ENCODE assay signal across 8 cellular contexts in genomic region chr2:218406209-218406948, GRCh38. TPM values are rescaled to one million over a fixed set of nuclear protein-coding genes. Genes with fewer than 3 reads are reported as not detected.
DNase-seq lines count a peak whose midpoint lies in the region; ATAC-seq, FAIRE-seq and TF ChIP-seq lines count a peak whose summit lies in the region.

No MANE protein-coding gene starts in this region.

- H3K27ac Mint-ChIP-seq in CD4-positive, CD25-positive, alpha-beta regulatory T cell = peak overlapping the region; percentile 92 to 97 (median 94)
- H3K27ac Mint-ChIP-seq in activated CD4-positive, alpha-beta T cell treated with anti-CD3 and anti-CD28 coated beads, Interleukin-2, amount 10 ng/mL, durations not matched to agents 7 days and 5 days = peak overlapping the region; percentile 89

- 1% methylated on average over 26 of the region's 56 CpGs for WGBS in HepG2 (ENCODE audit: low lambda C conversion rate)

- peaks cover 6 to 60% (median 35%) of the 10 kb centered on the region in 4 donors for H3K4me1 Mint-ChIP-seq in CD4-positive, CD25-positive, alpha-beta regulatory T cell
- H3K4me1 Mint-ChIP-seq in activated CD4-positive, alpha-beta T cell treated with anti-CD3 and anti-CD28 coated beads, Interleukin-2, amount 10 ng/mL, durations not matched to agents 7 days and 5 days = peaks cover 60% of the 10 kb centered on the region

- intact Hi-C loops in HepG2 (cut with micrococcal nuclease; ENCODE audit: unreplicated experiment) = loop anchor here (1.0 to 2.0 kb wide), 2 partner anchors 38 to 60 kb away; no protein-coding TSS in a partner anchor

- H3K27me3 Mint-ChIP-seq in CD4-positive, CD25-positive, alpha-beta regulatory T cell = no peaks in the 10 kb centered on the region
- no peaks in the 10 kb centered on the region for H3K27me3 Mint-ChIP-seq in activated CD4-positive, alpha-beta T cell treated with anti-CD3 and anti-CD28 coated beads, Interleukin-2, amount 10 ng/mL, durations not matched to agents 7 days and 5 days

- peaks cover 11% of the 10 kb centered on the region for H3K36me3 Mint-ChIP-seq in CD4-positive, CD25-positive, alpha-beta regulatory T cell
- H3K36me3 Mint-ChIP-seq in activated CD4-positive, alpha-beta T cell treated with anti-CD3 and anti-CD28 coated beads, Interleukin-2, amount 10 ng/mL, durations not matched to agents 7 days and 5 days (ENCODE audit: low read depth) = peaks cover 38% of the 10 kb centered on the region

- H3K79me2 ChIP-seq in HepG2 (ENCODE audit: insufficient read depth, low read length) = peaks cover 20% of the 10 kb centered on the region

- POLR2A ChIA-PET in activated CD4-positive, alpha-beta T cell treated with anti-CD3 and anti-CD28 coated beads, Interleukin-2, amount 10 ng/mL, durations not matched to agents 7 days and 5 days (lab: Charles Lee) = no interaction called here
- POLR2A ChIA-PET in HepG2 (lab: Yijun Ruan, JAX) = interaction anchor here (0.6 to 4.2 kb wide), 16 partner anchors 9 to 136 kb away, joined by 3 to 56 read pairs (median 7); partner anchors contain the start of genes AAMP, PNKD, TMBIM1 and VIL1

- H3K9ac ChIP-seq in HepG2 (ENCODE audit: insufficient read depth, low read depth, low read length) = peak overlapping the region; percentile 70

- peaks cover 55% of the 10 kb centered on the region for H3K4me1 ChIP-seq in CD4-positive, CD25-positive, alpha-beta regulatory T cell (ENCODE audit: control insufficient read depth, insufficient read depth, low read length, poor library complexity, severe bottlenecking)
- H3K4me1 ChIP-seq in HepG2 (ENCODE audit: insufficient read depth, low read length) = peaks cover 61% of the 10 kb centered on the region

- peak; percentile 98 for TF ChIP-seq CTCF in HepG2 (CRISPR knock-in tag; IDR thresholded peaks at IDR 0.05)

- peak; percentile 98 for TF ChIP-seq RAD21 in HepG2 (CRISPR knock-in tag; IDR thresholded peaks at IDR 0.05)

- H3K27ac ChIP-seq in CD4-positive, CD25-positive, alpha-beta regulatory T cell (ENCODE audit: insufficient read depth, low read length, poor library complexity, severe bottlenecking) = peak overlapping the region; percentile 84
- peak overlapping the region; percentile 79 for H3K27ac ChIP-seq in HepG2 (ENCODE audit: extremely low read length, insufficient read depth, low read length)

- peak; percentile 86 to 97 (median 86) for DNase-seq in CD4-positive, CD25-positive, alpha-beta regulatory T cell
- DNase-seq in NCI-H526 treated with DMSO at 0.1 percent for 48 hours (lab: John Stamatoyannopoulos, UW) = peak; percentile 87
- DNase-seq in activated CD4-positive, alpha-beta T cell treated with anti-CD3 and anti-CD28 coated beads, Interleukin-2, amount 10 ng/mL, durations not matched to agents 7 days and 5 days = peak; percentile 95
- peak; percentile 78 for DNase-seq in cortex of kidney (lab: John Stamatoyannopoulos, UW)
- peak; percentile 92 for DNase-seq in HepG2 (ENCODE audit: low spot score)
- DNase-seq in stimulated activated CD4-positive, alpha-beta T cell treated with anti-CD3 and anti-CD28 coated beads, Interleukin-2, amount 100 ng/mL, for 48 hours = peak; percentile 94

- peak in 1 of 2 experiments; percentile 23; a peak in 1 of 4 replicates for TF ChIP-seq POLR2A in HepG2 (IDR thresholded peaks at IDR 0.05; ENCODE audit: insufficient read depth in 1 of 2, low read depth in 2 of 2, low read length in 2 of 2)

- H3K36me3 ChIP-seq in CD4-positive, CD25-positive, alpha-beta regulatory T cell (ENCODE audit: control insufficient read depth, insufficient read depth, low read length) = peaks cover 17% of the 10 kb centered on the region
- H3K36me3 ChIP-seq in HepG2 (replicated peaks in 1 of 2; ENCODE audit: control insufficient read depth in 1 of 2, insufficient read depth in 2 of 2, low read length in 2 of 2) = peaks cover 23 to 34% of the 10 kb centered on the region in 2 experiments; a peak in 4 of 5 replicates

- H3K4me3 ChIP-seq in CD4-positive, CD25-positive, alpha-beta regulatory T cell (ENCODE audit: low read depth, low read length) = peak overlapping the region; percentile 57
- peak overlapping the region; percentile 67 to 86 (median 67) for H3K4me3 ChIP-seq in HepG2 (replicated peaks in 1 of 3; ENCODE audit: insufficient read depth in 1 of 3, low read depth in 2 of 3, low read length in 3 of 3)

- H3K4me2 ChIP-seq in HepG2 (ENCODE audit: low read depth, low read length) = peak overlapping the region; percentile 100

- in situ Hi-C loops in HepG2 (cut with HindIII; ENCODE audit: extremely low pct_ligation_motif_present, low pct_unique_long_range_greater_than_20kb) = loop anchor here (5.0 kb wide), 1 partner anchor 61 kb away; no protein-coding TSS in a partner anchor

- H4K20me1 ChIP-seq in HepG2 (ENCODE audit: insufficient read depth, low read length) = no peaks in the 10 kb centered on the region; the same call in 1 of the 2 replicates

- no peaks in the 10 kb centered on the region for H3K9me3 ChIP-seq in CD4-positive, CD25-positive, alpha-beta regulatory T cell (ENCODE audit: control insufficient read depth in 2 of 2, low read length in 2 of 2)
- H3K9me3 ChIP-seq in HepG2 (ENCODE audit: low read length) = no peaks in the 10 kb centered on the region

- no peaks in the 10 kb centered on the region for H3K27me3 ChIP-seq in CD4-positive, CD25-positive, alpha-beta regulatory T cell (ENCODE audit: control insufficient read depth, insufficient read depth, low read length)
- H3K27me3 ChIP-seq in HepG2 (ENCODE audit: control insufficient read depth in 1 of 2, insufficient read depth in 2 of 2, low read length in 2 of 2) = no peaks in the 10 kb centered on the region

- peak; percentile 32 for FAIRE-seq in HepG2 (lab: Jason Lieb, UNC)

- TF ChIP-seq EP300 in HepG2 (IDR thresholded peaks at IDR 0.05; ENCODE audit: low read depth in 2 of 2, low read length in 2 of 2) = peak; percentile 37 to 53; a peak in 2 of 4 replicates
- no peak for TF ChIP-seq EP300 in HepG2 (CRISPR knock-in tag; IDR thresholded peaks at IDR 0.05; ENCODE audit: borderline replicate concordance)

- peaks cover 0 to 2% (median 0%) of the 10 kb centered on the region in 7 donors for H3K9me3 Mint-ChIP-seq in CD4-positive, CD25-positive, alpha-beta regulatory T cell
- no peaks in the 10 kb centered on the region for H3K9me3 Mint-ChIP-seq in activated CD4-positive, alpha-beta T cell treated with anti-CD3 and anti-CD28 coated beads, Interleukin-2, amount 10 ng/mL, durations not matched to agents 7 days and 5 days

- peak overlapping the region; percentile 89 to 94 (median 90) for H3K4me3 Mint-ChIP-seq in CD4-positive, CD25-positive, alpha-beta regulatory T cell
- H3K4me3 Mint-ChIP-seq in activated CD4-positive, alpha-beta T cell treated with anti-CD3 and anti-CD28 coated beads, Interleukin-2, amount 10 ng/mL, durations not matched to agents 7 days and 5 days = peak overlapping the region; percentile 62

- BruUV-seq in HepG2 (replicated peaks; lab: Mats Ljungman, UMichigan) = no TSS peak

- CTCF ChIA-PET in activated CD4-positive, alpha-beta T cell treated with anti-CD3 and anti-CD28 coated beads, Interleukin-2, amount 10 ng/mL, durations not matched to agents 7 days and 5 days (lab: Charles Lee) = interaction anchor here (1.0 to 5.5 kb wide), 7 partner anchors 11 to 441 kb away, joined by 3 to 39 read pairs (median 3); partner anchors contain the start of gene TTLL4
- CTCF ChIA-PET in HepG2 (lab: Yijun Ruan, JAX; ENCODE audit: low intra/inter-chr PET ratio, low total read pairs) = interaction anchor here (1.2 to 1.7 kb wide), 3 partner anchors 59 to 110 kb away, joined by 3 to 19 read pairs (median 4); no protein-coding TSS in a partner anchor

- ATAC-seq in CD4-positive, CD25-positive, alpha-beta regulatory T cell (ENCODE audit: low read depth in 2 of 2) = peak; percentile 81 to 83
- peak; percentile 77 for ATAC-seq in GM19395 (IDR thresholded peaks at IDR 0.05; ENCODE audit: unreplicated experiment)
- ATAC-seq in HG03521 (IDR thresholded peaks at IDR 0.05; ENCODE audit: unreplicated experiment) = peak; percentile 88
- ATAC-seq in HepG2 = peak; percentile 78

- no peak overlapping the region for H2AFZ ChIP-seq in HepG2 (ENCODE audit: low read length)

RNA-seq across cellular contexts. Expression of gene CTDSP1, which starts 6.7 kb away (rescaled TPM):
- 146 TPM for total RNA-seq in CD4-positive, CD25-positive, alpha-beta regulatory T cell
- 10 to 100 TPM; 18.8 to 29.4 (median 25.0) TPM for polyA plus RNA-seq in CD4-positive, CD25-positive, alpha-beta regulatory T cell
- total RNA-seq in activated CD4-positive, alpha-beta T cell treated with anti-CD3 and anti-CD28 coated beads, Interleukin-2, amount 10 ng/mL, durations not matched to agents 7 days and 5 days = 100 to 1,000 TPM; 186 to 208 TPM
- total RNA-seq in HepG2 (2016; rRNA removed; fragmentation: Illumina TruSeq; extraction: Trizol) = 78.5 and 91.0 TPM in 2 replicates
- 61.6 and 62.5 TPM in 2 replicates for total RNA-seq in HepG2 (2016; cell fraction: cytosol; rRNA removed; fragmentation: Illumina TruSeq; extraction: Trizol; ENCODE audit: low read depth)
- total RNA-seq in HepG2 (2016; cell fraction: insoluble cytoplasmic fraction; rRNA removed; fragmentation: Illumina TruSeq; extraction: Trizol) = 72.7 and 92.2 TPM in 2 replicates
- total RNA-seq in HepG2 (2016; cell fraction: membrane; rRNA removed; fragmentation: Illumina TruSeq; extraction: Trizol) = 98.7 and 108 TPM in 2 replicates
- total RNA-seq in HepG2 (2016; cell fraction: nucleus; rRNA removed; fragmentation: Illumina TruSeq; extraction: Trizol) = 63.4 and 77.8 TPM in 2 replicates
- polyA plus RNA-seq in HepG2 (2011; rRNA removed) = 268 and 270 TPM in 2 replicates
- 216 and 257 TPM in 2 replicates for polyA plus RNA-seq in HepG2 (2011; cell fraction: cytosol; rRNA removed)
- 595 and 749 TPM in 2 replicates for polyA plus RNA-seq in HepG2 (2011; cell fraction: nucleus; rRNA removed)
- polyA plus RNA-seq in HepG2 (2012) = 72.7 and 87.5 TPM in 2 replicates
- polyA plus RNA-seq in HepG2 (2016; cell fraction: cytosol; fragmentation: Illumina TruSeq; extraction: Trizol; ENCODE audit: low read depth) = 60.8 and 65.7 TPM in 2 replicates
- polyA plus RNA-seq in HepG2 (2016; cell fraction: insoluble cytoplasmic fraction; fragmentation: Illumina TruSeq; extraction: Trizol; ENCODE audit: low read depth) = 106 and 117 TPM in 2 replicates
- polyA plus RNA-seq in HepG2 (2016; cell fraction: membrane; fragmentation: Illumina TruSeq; extraction: Trizol; ENCODE audit: low read depth) = 114 and 123 TPM in 2 replicates
- 131 and 137 TPM in 2 replicates for polyA plus RNA-seq in HepG2 (2016; cell fraction: nucleus; fragmentation: Illumina TruSeq; extraction: Trizol; ENCODE audit: insufficient read depth, low read depth)
- 139 and 364 TPM in 2 replicates for polyA minus RNA-seq in HepG2 (2011; rRNA and poly(A)+ RNA removed; ENCODE audit: low replicate concordance)
- 88.3 and 92.0 TPM in 2 replicates for polyA minus RNA-seq in HepG2 (2011; cell fraction: cytosol; rRNA and poly(A)+ RNA removed)
- polyA minus RNA-seq in HepG2 (2011; cell fraction: nucleus; rRNA and poly(A)+ RNA removed) = 159 and 160 TPM in 2 replicates

RNA-seq across cellular contexts. Expression of gene VIL1, which starts 12.5 kb away (rescaled TPM):
- 2.1 TPM for total RNA-seq in CD4-positive, CD25-positive, alpha-beta regulatory T cell
- polyA plus RNA-seq in CD4-positive, CD25-positive, alpha-beta regulatory T cell = under 1 TPM in 3 of 4 donors, not detected in 1; 0.08 to 0.28 (median 0.09) TPM
- total RNA-seq in activated CD4-positive, alpha-beta T cell treated with anti-CD3 and anti-CD28 coated beads, Interleukin-2, amount 10 ng/mL, durations not matched to agents 7 days and 5 days = under 1 TPM in 1 of 2 experiments, not detected in 1; 0.17 TPM
- total RNA-seq in HepG2 (2016; rRNA removed; fragmentation: Illumina TruSeq; extraction: Trizol) = 301 and 337 TPM in 2 replicates
- total RNA-seq in HepG2 (2016; cell fraction: cytosol; rRNA removed; fragmentation: Illumina TruSeq; extraction: Trizol; ENCODE audit: low read depth) = 59.0 and 67.7 TPM in 2 replicates
- 281 and 313 TPM in 2 replicates for total RNA-seq in HepG2 (2016; cell fraction: insoluble cytoplasmic fraction; rRNA removed; fragmentation: Illumina TruSeq; extraction: Trizol)
- 183 and 224 TPM in 2 replicates for total RNA-seq in HepG2 (2016; cell fraction: membrane; rRNA removed; fragmentation: Illumina TruSeq; extraction: Trizol)
- total RNA-seq in HepG2 (2016; cell fraction: nucleus; rRNA removed; fragmentation: Illumina TruSeq; extraction: Trizol) = 188 and 190 TPM in 2 replicates
- 287 and 352 TPM in 2 replicates for polyA plus RNA-seq in HepG2 (2011; rRNA removed)
- 169 and 211 TPM in 2 replicates for polyA plus RNA-seq in HepG2 (2011; cell fraction: cytosol; rRNA removed)
- polyA plus RNA-seq in HepG2 (2011; cell fraction: nucleus; rRNA removed) = 756 and 778 TPM in 2 replicates
- 201 and 249 TPM in 2 replicates for polyA plus RNA-seq in HepG2 (2012)
- 85.6 and 100 TPM in 2 replicates for polyA plus RNA-seq in HepG2 (2016; cell fraction: cytosol; fragmentation: Illumina TruSeq; extraction: Trizol; ENCODE audit: low read depth)
- polyA plus RNA-seq in HepG2 (2016; cell fraction: insoluble cytoplasmic fraction; fragmentation: Illumina TruSeq; extraction: Trizol; ENCODE audit: low read depth) = 215 and 265 TPM in 2 replicates
- 117 and 144 TPM in 2 replicates for polyA plus RNA-seq in HepG2 (2016; cell fraction: membrane; fragmentation: Illumina TruSeq; extraction: Trizol; ENCODE audit: low read depth)
- 336 and 399 TPM in 2 replicates for polyA plus RNA-seq in HepG2 (2016; cell fraction: nucleus; fragmentation: Illumina TruSeq; extraction: Trizol; ENCODE audit: insufficient read depth, low read depth)
- polyA minus RNA-seq in HepG2 (2011; rRNA and poly(A)+ RNA removed; ENCODE audit: low replicate concordance) = 0.19 and 699 TPM in 2 replicates
- polyA minus RNA-seq in HepG2 (2011; cell fraction: cytosol; rRNA and poly(A)+ RNA removed) = 138 and 156 TPM in 2 replicates
- 112 and 120 TPM in 2 replicates for polyA minus RNA-seq in HepG2 (2011; cell fraction: nucleus; rRNA and poly(A)+ RNA removed)

RNA-seq across cellular contexts. Expression of gene SLC11A1, which starts 24.3 kb away (rescaled TPM):
- 0.54 TPM for total RNA-seq in CD4-positive, CD25-positive, alpha-beta regulatory T cell
- polyA plus RNA-seq in CD4-positive, CD25-positive, alpha-beta regulatory T cell = 1 to 10 TPM in 1 of 4 donors, under 1 TPM in 3; 0.47 to 1.4 (median 0.87) TPM
- under 1 TPM; 0.17 TPM for total RNA-seq in activated CD4-positive, alpha-beta T cell treated with anti-CD3 and anti-CD28 coated beads, Interleukin-2, amount 10 ng/mL, durations not matched to agents 7 days and 5 days
- total RNA-seq in HepG2 (2016; rRNA removed; fragmentation: Illumina TruSeq; extraction: Trizol) = 0.21 and 0.33 TPM in 2 replicates
- 0.26 and 0.51 TPM in 2 replicates for total RNA-seq in HepG2 (2016; cell fraction: cytosol; rRNA removed; fragmentation: Illumina TruSeq; extraction: Trizol; ENCODE audit: low read depth)
- total RNA-seq in HepG2 (2016; cell fraction: insoluble cytoplasmic fraction; rRNA removed; fragmentation: Illumina TruSeq; extraction: Trizol) = 0.18 and 0.22 TPM in 2 replicates
- total RNA-seq in HepG2 (2016; cell fraction: membrane; rRNA removed; fragmentation: Illumina TruSeq; extraction: Trizol) = 0.31 TPM in 2 replicates
- total RNA-seq in HepG2 (2016; cell fraction: nucleus; rRNA removed; fragmentation: Illumina TruSeq; extraction: Trizol) = 0.19 and 0.71 TPM in 2 replicates
- 2.3 and 2.5 TPM in 2 replicates for polyA plus RNA-seq in HepG2 (2011; rRNA removed)
- polyA plus RNA-seq in HepG2 (2011; cell fraction: cytosol; rRNA removed) = 1.1 and 1.2 TPM in 2 replicates
- polyA plus RNA-seq in HepG2 (2011; cell fraction: nucleus; rRNA removed) = 11.6 and 19.0 TPM in 2 replicates
- 1.5 and 3.8 TPM in 2 replicates for polyA plus RNA-seq in HepG2 (2012)
- polyA plus RNA-seq in HepG2 (2016; cell fraction: cytosol; fragmentation: Illumina TruSeq; extraction: Trizol; ENCODE audit: low read depth) = 0.26 and 0.40 TPM in 2 replicates
- polyA plus RNA-seq in HepG2 (2016; cell fraction: insoluble cytoplasmic fraction; fragmentation: Illumina TruSeq; extraction: Trizol; ENCODE audit: low read depth) = 0.09 and 0.23 TPM in 2 replicates
- 0.26 and 0.42 TPM in 2 replicates for polyA plus RNA-seq in HepG2 (2016; cell fraction: membrane; fragmentation: Illumina TruSeq; extraction: Trizol; ENCODE audit: low read depth)
- polyA plus RNA-seq in HepG2 (2016; cell fraction: nucleus; fragmentation: Illumina TruSeq; extraction: Trizol; ENCODE audit: insufficient read depth, low read depth) = 0.23 and 0.79 TPM in 2 replicates
- 0.14 and 2.9 TPM in 2 replicates for polyA minus RNA-seq in HepG2 (2011; rRNA and poly(A)+ RNA removed; ENCODE audit: low replicate concordance)
- polyA minus RNA-seq in HepG2 (2011; cell fraction: cytosol; rRNA and poly(A)+ RNA removed) = 0.35 and 1.5 TPM in 2 replicates
- polyA minus RNA-seq in HepG2 (2011; cell fraction: nucleus; rRNA and poly(A)+ RNA removed) = 3.7 and 5.4 TPM in 2 replicates

RNA-seq across cellular contexts. Expression of gene CATIP, which starts 49.7 kb away (rescaled TPM):
- total RNA-seq in CD4-positive, CD25-positive, alpha-beta regulatory T cell = not detected
- not detected for polyA plus RNA-seq in CD4-positive, CD25-positive, alpha-beta regulatory T cell
- total RNA-seq in activated CD4-positive, alpha-beta T cell treated with anti-CD3 and anti-CD28 coated beads, Interleukin-2, amount 10 ng/mL, durations not matched to agents 7 days and 5 days = not detected
- 0.22 TPM in 1 of 2 replicates, not detected in the other for total RNA-seq in HepG2 (2016; rRNA removed; fragmentation: Illumina TruSeq; extraction: Trizol)
- total RNA-seq in HepG2 (2016; cell fraction: cytosol; rRNA removed; fragmentation: Illumina TruSeq; extraction: Trizol; ENCODE audit: low read depth) = 0.35 TPM in 1 of 2 replicates, not detected in the other
- total RNA-seq in HepG2 (2016; cell fraction: insoluble cytoplasmic fraction; rRNA removed; fragmentation: Illumina TruSeq; extraction: Trizol) = 0.15 TPM in 1 of 2 replicates, not detected in the other
- 0.38 and 0.49 TPM in 2 replicates for total RNA-seq in HepG2 (2016; cell fraction: membrane; rRNA removed; fragmentation: Illumina TruSeq; extraction: Trizol)
- total RNA-seq in HepG2 (2016; cell fraction: nucleus; rRNA removed; fragmentation: Illumina TruSeq; extraction: Trizol) = not detected in 2 replicates
- polyA plus RNA-seq in HepG2 (2011; rRNA removed) = 0.07 and 0.09 TPM in 2 replicates
- 0.09 and 0.15 TPM in 2 replicates for polyA plus RNA-seq in HepG2 (2011; cell fraction: cytosol; rRNA removed)
- 0.48 and 0.87 TPM in 2 replicates for polyA plus RNA-seq in HepG2 (2011; cell fraction: nucleus; rRNA removed)
- polyA plus RNA-seq in HepG2 (2012) = 0.15 TPM in 1 of 2 replicates, not detected in the other
- polyA plus RNA-seq in HepG2 (2016; cell fraction: cytosol; fragmentation: Illumina TruSeq; extraction: Trizol; ENCODE audit: low read depth) = not detected in 2 replicates
- not detected in 2 replicates for polyA plus RNA-seq in HepG2 (2016; cell fraction: insoluble cytoplasmic fraction; fragmentation: Illumina TruSeq; extraction: Trizol; ENCODE audit: low read depth)
- not detected in 2 replicates for polyA plus RNA-seq in HepG2 (2016; cell fraction: membrane; fragmentation: Illumina TruSeq; extraction: Trizol; ENCODE audit: low read depth)
- not detected in 2 replicates for polyA plus RNA-seq in HepG2 (2016; cell fraction: nucleus; fragmentation: Illumina TruSeq; extraction: Trizol; ENCODE audit: insufficient read depth, low read depth)
- polyA minus RNA-seq in HepG2 (2011; rRNA and poly(A)+ RNA removed; ENCODE audit: low replicate concordance) = 0.36 TPM in 1 of 2 replicates, not detected in the other
- not detected in 2 replicates for polyA minus RNA-seq in HepG2 (2011; cell fraction: cytosol; rRNA and poly(A)+ RNA removed)
- 1.4 TPM in 1 of 2 replicates, not detected in the other for polyA minus RNA-seq in HepG2 (2011; cell fraction: nucleus; rRNA and poly(A)+ RNA removed)

Comparison
In these comparisons a context has a peak if more than half of its experiments do, and no peak if none do; other contexts are left out.
1. Peak in every context shown above with its lines: DNase-seq, ATAC-seq, H3K4me3 ChIP-seq and H3K27ac ChIP-seq.
2. RNA of gene VIL1, which starts 12.5 kb away (total RNA-seq): 59.0 to 337 TPM in HepG2; 2.1 TPM in CD4-positive, CD25-positive, alpha-beta regulatory T cell (single experiment) and 0.17 TPM in activated CD4-positive, alpha-beta T cell treated with anti-CD3 and anti-CD28 coated beads, Interleukin-2, amount 10 ng/mL, durations not matched to agents 7 days and 5 days; every median in the first group is over 10 times any median in the second.